Comparison of ENCODE assay signal across 9 cellular contexts in genomic region chr9:26326473-26327044, GRCh38.
A peak's percentile ranks its signal among the peaks of the same experiment; 100 is the strongest.
DNase-seq lines count a peak whose midpoint lies in the region; ATAC-seq, FAIRE-seq and TF ChIP-seq lines count a peak whose summit lies in the region.
"Had no signal": no experiment of that assay in that cellular context is flagged by ENCODE, and none has a peak within 500 bp of the region (broad histone marks: within the 10 kb centered on the region; RNA-seq: fewer than 3 reads in every experiment).

No MANE protein-coding gene starts in this region.

- H3K4me2 ChIP-seq in neuronal stem cell (ENCODE audit: insufficient read depth, low read length, poor library complexity, severe bottlenecking): no peak overlapping the region

- no peaks in the 10 kb centered on the region for H3K9me3 Mint-ChIP-seq in Caco-2 (ENCODE audit: unreplicated experiment)

- no peak overlapping the region for H2BK12ac ChIP-seq in neuronal stem cell (ENCODE audit: low read length)

- no peak overlapping the region for H2AK5ac ChIP-seq in neuronal stem cell (ENCODE audit: low read depth, low read length)

- no peak overlapping the region for H2BK120ac ChIP-seq in neuronal stem cell (ENCODE audit: low read depth, low read length)

- no peak overlapping the region for H4K91ac ChIP-seq in neuronal stem cell (ENCODE audit: low read depth, low read length, poor library complexity)

- TF ChIP-seq CTCF in Caco-2 (IDR thresholded peaks at IDR 0.05; ENCODE audit: insufficient read depth in 1 of 2, low read depth in 1 of 2, low read length in 1 of 2, severe bottlenecking in 1 of 2, unreplicated experiment in 1 of 2) (peak; percentile 26 to 32), HL-60 (IDR thresholded peaks at IDR 0.05; ENCODE audit: insufficient read depth, low read length) (peak; percentile 43), epithelial cell of proximal tubule (conservative IDR thresholded peaks at IDR 0.05; ENCODE audit: low read depth, low read length) (peak; percentile 91)

- intact Hi-C loops in Caco-2 (cut with micrococcal nuclease; ENCODE audit: unreplicated experiment): loop anchor here (1.0 kb wide), 1 partner anchor 362 kb away; no protein-coding TSS in a partner anchor

- BruUV-seq in Caco-2 (replicated peaks; lab: Mats Ljungman, UMichigan): no TSS peak

- no peaks in the 10 kb centered on the region for H3K4me1 ChIP-seq in Caco-2
- H3K4me1 ChIP-seq in neuronal stem cell (ENCODE audit: control insufficient read depth in 2 of 2, insufficient read depth in 1 of 2, low read depth in 1 of 2, low read length in 2 of 2): no peaks in the 10 kb centered on the region

- no peak overlapping the region for H3K18ac ChIP-seq in neuronal stem cell (ENCODE audit: low read length)

- POLR2A ChIA-PET in Caco-2 (lab: Charles Lee): no interaction called here

- H3K4me1 Mint-ChIP-seq in Caco-2 (ENCODE audit: low read depth, unreplicated experiment): no peaks in the 10 kb centered on the region

- H3K4me3 ChIP-seq in Caco-2 (ENCODE audit: low read depth, low read length): no peak overlapping the region
- H3K4me3 ChIP-seq in HL-60 (replicated peaks; ENCODE audit: insufficient read depth, low read length): no peak overlapping the region
- H3K4me3 ChIP-seq in epithelial cell of proximal tubule (ENCODE audit: low read depth, low read length): no peak overlapping the region
- H3K4me3 ChIP-seq in neuronal stem cell (ENCODE audit: low read length in 2 of 2): no peak overlapping the region

- DNase-seq in Caco-2 (peak in 1 of 2 experiments; percentile 15), HL-60 (ENCODE audit: low read depth in 1 of 2, low spot score in 1 of 2) (peak; percentile 7 to 36), RCC 7860 (ENCODE audit: low spot score) (peak; percentile 63), epithelial cell of proximal tubule (ENCODE audit: low read depth) (peak; percentile 35), neuronal stem cell (ENCODE audit: low spot score) (peak; percentile 55)
- DNase-seq in stimulated activated naive CD4-positive, alpha-beta T cell treated with Interleukin-2 at 50 U/mL for 16 hours (lab: John Stamatoyannopoulos, UW): no peak
- DNase-seq in activated CD8-positive, alpha-beta memory T cell treated with anti-CD3 and anti-CD28 coated beads, Interleukin-2, amount 50 U/mL, for 4 hours: no peak

- no peaks in the 10 kb centered on the region for H3K9me3 ChIP-seq in Caco-2
- H3K9me3 ChIP-seq in neuronal stem cell (replicated peaks in 1 of 2; ENCODE audit: control insufficient read depth in 2 of 2, insufficient read depth in 1 of 2, low read depth in 1 of 2, low read length in 2 of 2): no peaks in the 10 kb centered on the region

- peak; percentile 86 for FAIRE-seq in RCC 7860 (lab: Jason Lieb, UNC)

- no peak overlapping the region for H3K4ac ChIP-seq in neuronal stem cell (ENCODE audit: low read length)

- H3K27ac ChIP-seq in HL-60 (replicated peaks) (no peak overlapping the region), neuronal stem cell (replicated peaks; ENCODE audit: low read length) (no peak overlapping the region)

- no peak overlapping the region for H2BK15ac ChIP-seq in neuronal stem cell (ENCODE audit: low read length)

- CTCF ChIA-PET in Caco-2 (lab: Charles Lee): no interaction called here

- H3K36me3 ChIP-seq in Caco-2 (ENCODE audit: control insufficient read depth, insufficient read depth, low read length) (no peaks in the 10 kb centered on the region), neuronal stem cell (replicated peaks in 1 of 2; ENCODE audit: control insufficient read depth in 2 of 2, insufficient read depth in 2 of 2, low read length in 2 of 2) (no peaks in the 10 kb centered on the region)

- H3K23ac ChIP-seq in neuronal stem cell (ENCODE audit: low read depth, low read length, poor library complexity): no peak overlapping the region

- no peak overlapping the region for H3K9ac ChIP-seq in neuronal stem cell (ENCODE audit: low read depth, low read length, poor library complexity)

- no peak overlapping the region for H2AFZ ChIP-seq in neuronal stem cell (ENCODE audit: low read length)

- no peak overlapping the region for H3K27ac Mint-ChIP-seq in Caco-2 (ENCODE audit: unreplicated experiment)
- H3K27ac Mint-ChIP-seq: T-helper 1 cell treated with Interleukin-12 subunit alpha and Interleukin-12 subunit beta and Interleukin-4 antibody, amounts not matched to agents 30 μg/mL and 1 μg/mL, for 36 hours had no signal

- no peaks in the 10 kb centered on the region for H3K36me3 Mint-ChIP-seq in Caco-2 (ENCODE audit: insufficient read depth, unreplicated experiment)

- H2BK5ac ChIP-seq in neuronal stem cell (ENCODE audit: low read length): no peak overlapping the region

- WGBS in neuronal stem cell (ENCODE audit: extremely low coverage in 2 of 2, insufficient read length in 2 of 2, insufficient replicate concordance in 1 of 2), 2 donors: no CpG with 5 or more reads among the region's 6 CpGs

- H3K27me3 ChIP-seq in Caco-2 (replicated peaks; ENCODE audit: control insufficient read depth, insufficient read depth, low read length) (no peaks in the 10 kb centered on the region), HL-60 (ENCODE audit: insufficient read depth, poor library complexity, severe bottlenecking) (no peaks in the 10 kb centered on the region), neuronal stem cell (ENCODE audit: control insufficient read depth in 3 of 3, insufficient read depth in 3 of 3, low read depth in 1 of 3, low read length in 3 of 3) (no peaks in the 10 kb centered on the region)

- no peaks in the 10 kb centered on the region for H3K79me1 ChIP-seq in neuronal stem cell (ENCODE audit: low read depth, low read length)

- no peaks in the 10 kb centered on the region for H3K27me3 Mint-ChIP-seq in Caco-2 (ENCODE audit: insufficient read depth, unreplicated experiment)

- peak; percentile 80 for ATAC-seq in GM18907 (IDR thresholded peaks at IDR 0.05; ENCODE audit: unreplicated experiment)

- no peak overlapping the region for H3K14ac ChIP-seq in neuronal stem cell (ENCODE audit: low read length)

- H3K4me3 Mint-ChIP-seq in Caco-2 (ENCODE audit: unreplicated experiment): no peak overlapping the region
- H3K4me3 Mint-ChIP-seq: T-helper 1 cell treated with Interleukin-12 subunit alpha and Interleukin-12 subunit beta and Interleukin-4 antibody, amounts not matched to agents 30 μg/mL and 1 μg/mL, for 36 hours had no signal

- H4K8ac ChIP-seq in neuronal stem cell (ENCODE audit: low read depth, low read length): no peak overlapping the region

Comparison
In these comparisons a context has a peak if more than half of its experiments do, and no peak if none do; other contexts are left out.
1. DNase-seq: peak in HL-60 (2 of 2), RCC 7860 (single experiment), epithelial cell of proximal tubule (single experiment) and neuronal stem cell (single experiment); none in stimulated activated naive CD4-positive, alpha-beta T cell treated with Interleukin-2 at 50 U/mL for 16 hours (single experiment) and activated CD8-positive, alpha-beta memory T cell treated with anti-CD3 and anti-CD28 coated beads, Interleukin-2, amount 50 U/mL, for 4 hours (single experiment).
2. CTCF ChIP-seq: peak in every context shown above with its lines; median percentile 91 in epithelial cell of proximal tubule; 43 in HL-60; 29 in Caco-2.